8 cellular contexts compared by ENCODE assay signal in genomic region chr1:84078108-84078823, GRCh38.
DNase-seq lines count a peak whose midpoint lies in the region; ATAC-seq and TF ChIP-seq lines count a peak whose summit lies in the region.

No MANE protein-coding gene starts in this region.

- H3K4me3 ChIP-seq in WI38 (ENCODE audit: low read depth, low read length) = peak overlapping the region; percentile 79
- peak overlapping the region; percentile 71 for H3K4me3 ChIP-seq in fibroblast of pulmonary artery (replicated peaks; ENCODE audit: low read depth, low read length)

- H3K27ac Mint-ChIP-seq in nephron = peak overlapping the region; percentile 85 to 93 (median 89)

- H3K27me3 Mint-ChIP-seq in nephron (ENCODE audit: low read depth) = no peaks in the 10 kb centered on the region

- no peaks in the 10 kb centered on the region for H3K9me3 Mint-ChIP-seq in nephron

- peak overlapping the region; percentile 92 to 96 (median 96) for H3K4me3 Mint-ChIP-seq in nephron

- TF ChIP-seq CTCF in WI38 (IDR thresholded peaks at IDR 0.05; ENCODE audit: low read depth, low read length) = no peak
- TF ChIP-seq CTCF in fibroblast of pulmonary artery (IDR thresholded peaks at IDR 0.05; ENCODE audit: low read length, missing control alignments) = no peak
- TF ChIP-seq CTCF in nephron (IDR thresholded peaks at IDR 0.05; ENCODE audit: unreplicated experiment in 3 of 3) = no peak

- H3K36me3 Mint-ChIP-seq in nephron (ENCODE audit: low read depth) = peaks cover 15% of the 10 kb centered on the region

- peaks cover 22% of the 10 kb centered on the region for H3K4me1 Mint-ChIP-seq in nephron

- peak; percentile 47 for ATAC-seq in GM21515 (IDR thresholded peaks at IDR 0.05; ENCODE audit: unreplicated experiment)

- peak; percentile 69 for DNase-seq in NCI-H748 (lab: John Stamatoyannopoulos, UW; ENCODE audit: unreplicated experiment)
- DNase-seq in NCI-H748 treated with DMSO at 0.1 percent for 48 hours (lab: John Stamatoyannopoulos, UW) = no peak
- DNase-seq in HT1080 (ENCODE audit: low read depth) = peak; percentile 48
- peak; percentile 30 for DNase-seq in fibroblast of pulmonary artery (ENCODE audit: low read depth)
- DNase-seq in ecto neural progenitor cell (ENCODE audit: low spot score) = no peak

Comparison
In these comparisons a context has a peak if more than half of its experiments do, and no peak if none do; other contexts are left out.
1. DNase-seq: peak in NCI-H748 (single experiment), HT1080 (single experiment) and fibroblast of pulmonary artery (single experiment); none in NCI-H748 treated with DMSO at 0.1 percent for 48 hours (single experiment) and ecto neural progenitor cell (single experiment).